ENCODE assay signal across 18 cellular contexts in the genomic region with DNA sequence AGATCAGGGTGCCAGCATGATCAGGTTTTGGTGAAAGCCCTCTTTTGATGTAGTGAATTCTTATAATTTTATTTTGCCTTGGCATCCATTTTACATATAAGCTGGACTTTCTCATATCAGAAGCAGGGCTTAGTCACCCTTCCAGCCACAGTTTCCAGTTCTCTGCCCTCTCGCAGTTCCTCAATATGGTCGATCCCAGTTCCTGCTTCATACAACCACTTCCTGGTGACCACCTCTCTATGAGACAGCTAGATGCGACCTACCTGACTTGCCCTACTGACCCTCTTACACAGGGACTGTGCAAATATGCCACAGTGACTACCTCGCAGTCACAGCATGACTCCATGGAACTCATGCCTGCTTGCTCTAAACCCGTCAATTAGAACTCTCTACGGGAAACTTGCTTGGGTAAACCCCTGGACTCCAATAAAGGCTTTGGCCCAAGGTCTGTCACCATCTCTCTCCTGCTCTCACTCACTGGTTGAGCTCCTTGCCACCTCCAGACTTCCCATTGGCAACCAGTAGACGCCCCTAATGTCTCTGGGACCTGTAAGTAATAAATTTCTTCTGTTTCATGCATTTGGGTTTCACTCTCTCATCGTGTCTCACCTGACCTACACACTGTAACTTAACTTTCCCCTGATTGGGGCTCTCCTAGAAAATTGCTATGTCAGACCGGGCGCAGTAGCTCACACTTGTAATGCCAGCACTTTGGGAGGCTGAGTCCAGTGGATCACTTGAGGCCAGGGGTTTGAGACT. TPM values are rescaled to one million over a fixed set of nuclear protein-coding genes. Genes with fewer than 3 reads are reported as not detected.
"Had no signal": no experiment of that assay in that cellular context is flagged by ENCODE, and none has a peak within 500 bp of the region (broad histone marks: within the 10 kb centered on the region; RNA-seq: fewer than 3 reads in every experiment).

No MANE protein-coding gene starts in this region.

- H3K9me3 ChIP-seq: colonic mucosa, heart left ventricle, ovary, tibial nerve had no signal

- H3K4me1 ChIP-seq: colonic mucosa, tibial nerve had no signal

- FAIRE-seq: frontal cortex, islet of Langerhans had no signal

- H3K36me3 ChIP-seq: colonic mucosa, heart left ventricle, ovary, tibial nerve had no signal

- H3K27me3 ChIP-seq: colonic mucosa, heart left ventricle, ovary had no signal

- DNase-seq: activated B cell treated with CpG ODN at 0.5 μM for 24 hours; activated CD4-positive, alpha-beta T cell treated with anti-CD3 and anti-CD28 coated beads, Interleukin-2, amount 10 ng/mL, durations not matched to agents 24 days and 14 days; activated CD8-positive, alpha-beta memory T cell treated with anti-CD3 and anti-CD28 coated beads for 24 hours; activated naive CD4-positive, alpha-beta T cell treated with anti-CD3 and anti-CD28 coated beads, Interleukin-2, amount 10 ng/mL, durations not matched to agents 7 days and 5 days; caudate nucleus; colonic mucosa; effector CD4-positive, alpha-beta T cell; heart left ventricle; mesendoderm; nephron progenitor cell; ovary; retina had no signal

- H3K4me3 ChIP-seq: colonic mucosa, heart left ventricle, ovary, skin epidermis, tibial nerve had no signal

- H3K27ac ChIP-seq: colonic mucosa, heart left ventricle, ovary, skin epidermis, tibial nerve had no signal

- ATAC-seq: heart left ventricle, left lobe of liver had no signal

RNA-seq across cellular contexts. Expression of a gene that starts 21.4 kb away (rescaled TPM):
- total RNA-seq: activated B cell treated with CpG ODN at 0.5 μM for 24 hours; activated CD4-positive, alpha-beta T cell treated with anti-CD3 and anti-CD28 coated beads, Interleukin-2, amount 10 ng/mL, durations not matched to agents 24 days and 14 days; activated T-helper 2 cell treated with anti-CD3 and anti-CD28 coated beads, Interferon-gamma antibody, Interleukin-2, Interleukin-4, amounts not matched to agents 10 μg/mL and 5 μg/mL and 100 μg/mL, durations not matched to agents 14 hours and 24 hours and 36 hours; frontal cortex; left lobe of liver had no signal

RNA-seq across cellular contexts. Expression of a gene that starts 35.5 kb away (rescaled TPM):
- total RNA-seq: activated B cell treated with CpG ODN at 0.5 μM for 24 hours had no signal

RNA-seq across cellular contexts. Expression of a gene that starts 38.9 kb away (rescaled TPM):
- total RNA-seq: activated B cell treated with CpG ODN at 0.5 μM for 24 hours had no signal
